8 cellular contexts compared by ENCODE assay signal in genomic region chr22:35299217-35299716, GRCh38. TPM values are rescaled to one million over a fixed set of nuclear protein-coding genes. Genes with fewer than 3 reads are reported as not detected.
DNase-seq lines count a peak whose midpoint lies in the region; ATAC-seq and TF ChIP-seq lines count a peak whose summit lies in the region.

No MANE protein-coding gene starts in this region.

- 6 to 12% methylated on average over 18 of the region's 18 CpGs for WGBS in lung, 2 donors
- 3% methylated on average over 17 to 18 of the region's 18 CpGs for WGBS in aorta, 2 donors

- peak; percentile 24 for ATAC-seq in GM21528 (IDR thresholded peaks at IDR 0.05; ENCODE audit: low FRiP score, unreplicated experiment)
- no peak for ATAC-seq in lung (ENCODE audit: insufficient read depth, low FRiP score)
- peak; percentile 40 for ATAC-seq in aorta (ENCODE audit: low FRiP score)
- no peak for ATAC-seq in HG02642 (IDR thresholded peaks at IDR 0.05; ENCODE audit: poor library complexity, unreplicated experiment)

- H3K27ac ChIP-seq in caudate nucleus (ENCODE audit: low read depth, low read length) (peak overlapping the region; percentile 98), lung (ENCODE audit: low read depth in 1 of 2, low read length in 1 of 2) (peak overlapping the region; percentile 92 to 96), aorta (ENCODE audit: low read depth in 1 of 2, low read length in 2 of 2) (peak overlapping the region; percentile 10 to 76)

- H3K9me3 ChIP-seq in lung (ENCODE audit: control insufficient read depth in 2 of 2, insufficient read depth in 1 of 2, low read length in 1 of 2) (no peaks in the 10 kb centered on the region), aorta (ENCODE audit: control insufficient read depth, low read length) (no peaks in the 10 kb centered on the region)

- intact Hi-C loops in aorta (cut with DNase I), result loop anchor here in 1 of 2 donors (2.0 kb wide), 1 partner anchor 40 kb away; no protein-coding TSS in a partner anchor

- peaks cover 5 to 7% of the 10 kb centered on the region in 2 donors for H3K4me1 ChIP-seq in lung (ENCODE audit: control insufficient read depth in 2 of 2, insufficient read depth in 2 of 2, low read length in 2 of 2)
- no peaks in the 10 kb centered on the region for H3K4me1 ChIP-seq in aorta (ENCODE audit: control insufficient read depth in 1 of 2, insufficient read depth in 2 of 2, low read length in 2 of 2)

- no peak for TF ChIP-seq CTCF in lung (IDR thresholded peaks at IDR 0.05; ENCODE audit: control extremely low read depth, extremely low read depth)

- H3K27me3 ChIP-seq in lung (ENCODE audit: control insufficient read depth, insufficient read depth) (no peaks in the 10 kb centered on the region), aorta (ENCODE audit: control insufficient read depth in 1 of 2, insufficient read depth in 2 of 2, low read length in 1 of 2) (no peaks in the 10 kb centered on the region)

- H3K4me3 ChIP-seq in lung (peak overlapping the region; percentile 65), aorta (ENCODE audit: low read length in 2 of 2) (peak overlapping the region in 1 of 2 donors; percentile 1)

- H3K36me3 ChIP-seq in lung (ENCODE audit: control insufficient read depth in 2 of 2, insufficient read depth in 2 of 2, low read length in 2 of 2) (peaks cover 7 to 8% of the 10 kb centered on the region in 2 donors), aorta (ENCODE audit: control insufficient read depth in 1 of 2, insufficient read depth in 2 of 2, low read length in 1 of 2) (no peaks in the 10 kb centered on the region)

- DNase-seq in EH (ENCODE audit: low read depth), result peak; percentile 39
- peak; percentile 7 for DNase-seq in NCI-H524 treated with DMSO at 0.1 percent for 48 hours (lab: John Stamatoyannopoulos, UW)
- DNase-seq in caudate nucleus (lab: John Stamatoyannopoulos, UW), result peak in 8 of 61 donors; percentile 55 to 75 (median 64)
- DNase-seq in lung (ENCODE audit: low spot score), result no peak
- no peak for DNase-seq in aorta
- no peak for DNase-seq in iPS-NIHi11 (ENCODE audit: low spot score)

RNA-seq across cellular contexts. Expression of gene TOM1, which starts 0.4 kb away (rescaled TPM):
- total RNA-seq in lung (10 to 100 TPM; 53.4 to 80.8 TPM), aorta (10 to 100 TPM; 49.5 to 50.5 TPM)
- polyA plus RNA-seq in lung (100 to 1,000 TPM in 1 of 2 donors, 10 to 100 TPM in 1; 64.4 to 131 TPM), aorta (10 to 100 TPM; 19.8 to 38.5 TPM)

RNA-seq across cellular contexts. Expression of gene HMGXB4, which starts 42.0 kb away (rescaled TPM):
- 10 to 100 TPM; 14.7 to 24.5 TPM for total RNA-seq in lung
- 1 to 10 TPM; 7.6 to 10.0 TPM for polyA plus RNA-seq in lung
- total RNA-seq in aorta, result 10 to 100 TPM; 15.3 to 16.0 TPM
- polyA plus RNA-seq in aorta, result 1 to 10 TPM; 7.5 to 9.3 TPM

Comparison
In these comparisons a context has a peak if more than half of its experiments do, and no peak if none do; other contexts are left out.
1. DNase-seq: peak in EH (single experiment) and NCI-H524 treated with DMSO at 0.1 percent for 48 hours (single experiment); none in lung (single experiment), aorta (0 of 2) and iPS-NIHi11 (single experiment).
2. ATAC-seq: peak in GM21528 (single experiment) and aorta (single experiment); none in lung (single experiment) and HG02642 (single experiment).
3. H3K27ac ChIP-seq: peak in every context shown above with its lines; median percentile 98 in caudate nucleus; 94 in lung; 43 in aorta.